Comparison of ENCODE assay signal across 2 cellular contexts in genomic region chr2:99804969-99805368, GRCh38.
TF ChIP-seq lines count a peak whose summit lies in the region.

No MANE protein-coding gene starts in this region.

TF ChIP-seq in IMR-90, 13 proteins besides CTCF, POLR2A, EP300 and RAD21:
- no peak for TF ChIP-seq MAZ (IDR thresholded peaks at IDR 0.05; ENCODE audit: borderline replicate concordance, low read depth, low read length)

TF ChIP-seq in endothelial cell of umbilical vein, 7 proteins besides CTCF, POLR2A, EP300 and RAD21:
- TF ChIP-seq FOS (IDR thresholded peaks at IDR 0.05; ENCODE audit: borderline replicate concordance, insufficient read depth, low read length) = peak; percentile 53
- no peak for TF ChIP-seq MYC (IDR thresholded peaks at IDR 0.05; ENCODE audit: low read depth, low read length)
